8 cellular contexts compared by ENCODE assay signal in genomic region chr1:53899206-53899628, GRCh38. TPM values are rescaled to one million over a fixed set of nuclear protein-coding genes. Genes with fewer than 3 reads are reported as not detected.
DNase-seq lines count a peak whose midpoint lies in the region; ATAC-seq and TF ChIP-seq lines count a peak whose summit lies in the region.
"Had no signal": no experiment of that assay in that cellular context is flagged by ENCODE, and none has a peak within 500 bp of the region (broad histone marks: within the 10 kb centered on the region; RNA-seq: fewer than 3 reads in every experiment).

No MANE protein-coding gene starts in this region.

- TF ChIP-seq POLR2A in prostate gland (IDR thresholded peaks at IDR 0.05), result no peak

- H3K36me3 ChIP-seq in colonic mucosa (no peaks in the 10 kb centered on the region), prostate gland (no peaks in the 10 kb centered on the region)

- H3K27ac ChIP-seq in colonic mucosa (peak overlapping the region; percentile 22), prostate gland (peak overlapping the region; percentile 53)

- TF ChIP-seq CTCF in colonic mucosa (IDR thresholded peaks at IDR 0.05) (no peak), prostate gland (IDR thresholded peaks at IDR 0.05) (no peak)

- H3K9me3 ChIP-seq in colonic mucosa (no peaks in the 10 kb centered on the region), prostate gland (no peaks in the 10 kb centered on the region)

- ATAC-seq in GM19035 (IDR thresholded peaks at IDR 0.05; ENCODE audit: unreplicated experiment) (no peak), HG02973 (IDR thresholded peaks at IDR 0.05; ENCODE audit: unreplicated experiment) (no peak)

- no peak overlapping the region for H3K4me3 ChIP-seq in colonic mucosa
- H3K4me3 ChIP-seq in prostate gland, result no peak overlapping the region

- H3K9ac ChIP-seq in colonic mucosa (ENCODE audit: low read depth in 2 of 2, low read length in 2 of 2), result peak overlapping the region in 1 of 2 donors; percentile 29

- intact Hi-C loops in colonic mucosa (cut with DNase I) (no loop called here), prostate gland (cut with DNase I) (no loop called here)

- WGBS in prostate gland, result 3% methylated on average over 2 of the region's 2 CpGs

- H3K27me3 ChIP-seq in colonic mucosa, result no peaks in the 10 kb centered on the region
- no peaks in the 10 kb centered on the region for H3K27me3 ChIP-seq in prostate gland (replicated peaks; ENCODE audit: insufficient read depth)

- H3K4me1 ChIP-seq in colonic mucosa, result peaks cover 6% of the 10 kb centered on the region
- peaks cover 9% of the 10 kb centered on the region for H3K4me1 ChIP-seq in prostate gland (replicated peaks)

- DNase-seq in HT-29 (ENCODE audit: low spot score) (peak; percentile 49), colonic mucosa (no peak), prostate gland (ENCODE audit: low spot score) (peak; percentile 81), cerebellum (ENCODE audit: low spot score) (no peak)
- DNase-seq: NCI-H2227 treated with DMSO at 0.1 percent for 48 hours, T-helper 2 cell had no signal

RNA-seq across cellular contexts. Expression of gene DIO1, which starts 5.2 kb away (rescaled TPM):
- total RNA-seq in HT-29 (2014; rRNA removed; shearing (Covaris generic)), result not detected in 2 replicates
- total RNA-seq in colonic mucosa, result under 1 TPM in 1 of 2 donors, not detected in 1; 0.32 TPM
- under 1 TPM in 1 of 2 donors, not detected in 1; 0.23 TPM for total RNA-seq in prostate gland
- not detected for total RNA-seq in cerebellum

RNA-seq across cellular contexts. Expression of gene YIPF1, which starts 9.6 kb away (rescaled TPM):
- total RNA-seq in HT-29 (2014; rRNA removed; shearing (Covaris generic)), result 8.5 and 11.2 TPM in 2 replicates
- 10 to 100 TPM; 30.4 to 35.3 TPM for total RNA-seq in colonic mucosa
- total RNA-seq in prostate gland, result 100 to 1,000 TPM in 1 of 2 donors, 10 to 100 TPM in 1; 40.0 to 105 TPM
- 14.6 TPM for total RNA-seq in cerebellum

RNA-seq across cellular contexts. Expression of gene IFT25, which starts 46.3 kb away (rescaled TPM):
- total RNA-seq in HT-29 (2014; rRNA removed; shearing (Covaris generic)), result 29.1 and 31.7 TPM in 2 replicates
- total RNA-seq in colonic mucosa (10 to 100 TPM; 15.1 to 17.5 TPM), prostate gland (10 to 100 TPM; 13.7 to 18.9 TPM), cerebellum (42.2 TPM)

RNA-seq across cellular contexts. Expression of gene LRRC42, which starts 46.9 kb away (rescaled TPM):
- 32.6 and 40.0 TPM in 2 replicates for total RNA-seq in HT-29 (2014; rRNA removed; shearing (Covaris generic))
- total RNA-seq in colonic mucosa (10 to 100 TPM; 23.2 to 24.8 TPM), prostate gland (10 to 100 TPM; 21.1 to 31.8 TPM), cerebellum (14.2 TPM)

Comparison
In these comparisons a context has a peak if more than half of its experiments do, and no peak if none do; other contexts are left out.
1. DNase-seq: peak in HT-29 (single experiment) and prostate gland (single experiment); none in colonic mucosa (single experiment) and cerebellum (single experiment).